ENCODE assay signal across 1 cellular context in the genomic region with DNA sequence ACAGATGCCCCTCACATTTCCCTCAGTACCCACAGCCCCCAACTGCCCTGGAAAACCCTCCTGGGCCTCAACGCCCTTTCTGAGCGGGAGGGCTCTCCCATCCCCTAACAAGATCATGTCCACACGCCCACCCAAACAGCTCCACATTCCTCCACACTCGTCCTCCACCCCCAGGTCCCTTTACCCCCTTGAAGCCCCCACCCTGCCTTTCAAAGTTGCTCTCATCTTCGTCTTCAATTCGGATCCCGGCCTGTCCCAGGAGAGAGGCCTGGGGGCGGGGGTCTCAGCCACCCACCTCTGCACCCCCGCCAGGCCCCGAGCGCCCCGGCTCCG.
TF ChIP-seq lines count a peak whose summit lies in the region.

No MANE protein-coding gene starts in this region.

TF ChIP-seq in H1, 55 proteins besides CTCF, POLR2A, EP300 and RAD21:
- peak; percentile 45 for TF ChIP-seq EZH2 (IDR thresholded peaks at IDR 0.05; ENCODE audit: low read depth, low read length, severe bottlenecking)
- TF ChIP-seq, protein P1, sequence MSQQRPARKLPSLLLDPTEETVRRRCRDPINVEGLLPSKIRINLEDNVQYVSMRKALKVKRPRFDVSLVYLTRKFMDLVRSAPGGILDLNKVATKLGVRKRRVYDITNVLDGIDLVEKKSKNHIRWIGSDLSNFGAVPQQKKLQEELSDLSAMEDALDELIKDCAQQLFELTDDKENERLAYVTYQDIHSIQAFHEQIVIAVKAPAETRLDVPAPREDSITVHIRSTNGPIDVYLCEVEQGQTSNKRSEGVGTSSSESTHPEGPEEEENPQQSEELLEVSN (IDR thresholded peaks at IDR 0.05) = no peak
